Comparison of ENCODE assay signal across 31 cellular contexts in genomic region chr17:49071106-49071505, GRCh38.
A peak's percentile ranks its signal among the peaks of the same experiment; 100 is the strongest.
DNase-seq lines count a peak whose midpoint lies in the region; ATAC-seq and TF ChIP-seq lines count a peak whose summit lies in the region.
"Had no signal": no experiment of that assay in that cellular context is flagged by ENCODE, and none has a peak within 500 bp of the region (broad histone marks: within the 10 kb centered on the region; RNA-seq: fewer than 3 reads in every experiment).

No MANE protein-coding gene starts in this region.

- no peak overlapping the region for H3K27ac ChIP-seq in uterus
- H3K27ac ChIP-seq: A549, adrenal gland, foreskin keratinocyte, hepatocyte, SK-N-MC, VCaP had no signal

- TF ChIP-seq CTCF in fibroblast of mammary gland (conservative IDR thresholded peaks at IDR 0.05; ENCODE audit: control insufficient read depth, insufficient read depth, low read depth, low read length) (no peak), uterus (IDR thresholded peaks at IDR 0.05) (no peak)

- DNase-seq in A172 (ENCODE audit: low spot score): peak; percentile 20
- DNase-seq in HT1080 (ENCODE audit: low read depth): peak; percentile 29
- DNase-seq in RPMI7951 (ENCODE audit: low read depth): peak; percentile 40
- peak; percentile 11 for DNase-seq in fibroblast of mammary gland (ENCODE audit: low read depth)
- DNase-seq in uterus: no peak
- no peak for DNase-seq in left lobe of liver (ENCODE audit: low spot score)
- DNase-seq: activated CD4-positive, alpha-beta T cell treated with anti-CD3 and anti-CD28 coated beads for 48 hours; activated naive CD4-positive, alpha-beta T cell; activated T-cell treated with anti-CD3 and anti-CD28 coated beads, Interleukin-2, amount 50 U/mL, for 48 hours; adrenal gland; BE2C; COR-L47; foreskin keratinocyte; GF-D8; left ventricle myocardium superior; midbrain; natural killer cell; NCI-H2081 treated with DMSO at 0.1 percent for 48 hours; NCI-H345; NK-92 treated with Interleukin-12 subunit alpha and Interleukin-12 subunit beta, amount 100 ng/mL, for 24 hours; RPMI8226; small intestine; stimulated activated CD4-positive, alpha-beta T cell treated with anti-CD3 and anti-CD28 coated beads, Interleukin-2, amount 100 ng/mL, for 24 hours; T-helper 2 cell had no signal

- no peaks in the 10 kb centered on the region for H3K9me3 ChIP-seq in uterus
- H3K9me3 ChIP-seq: A549, adrenal gland, BE2C had no signal

- H3K27me3 ChIP-seq in uterus: no peaks in the 10 kb centered on the region
- H3K27me3 ChIP-seq: adrenal gland, foreskin keratinocyte, hepatocyte had no signal

- no peak for TF ChIP-seq POLR2A in uterus (IDR thresholded peaks at IDR 0.05)

- H3K4me3 ChIP-seq in fibroblast of mammary gland (ENCODE audit: control insufficient read depth, low read depth, low read length): no peak overlapping the region
- no peak overlapping the region for H3K4me3 ChIP-seq in uterus
- H3K4me3 ChIP-seq: A549, adrenal gland, GM23338, hepatocyte, SK-N-MC had no signal

- H3K36me3 ChIP-seq in uterus: no peaks in the 10 kb centered on the region
- H3K36me3 ChIP-seq: adrenal gland, BE2C had no signal

- intact Hi-C loops in uterus (cut with DNase I; ENCODE audit: low total_unique reads): no loop called here

- ATAC-seq in GM21737 (IDR thresholded peaks at IDR 0.05; ENCODE audit: unreplicated experiment): no peak
- ATAC-seq in HG03469 (IDR thresholded peaks at IDR 0.05; ENCODE audit: unreplicated experiment): no peak
- ATAC-seq in left lobe of liver: no peak
- ATAC-seq: A549, foreskin keratinocyte, GM23338, left ventricle myocardium superior, natural killer cell had no signal

- no peaks in the 10 kb centered on the region for H3K4me1 ChIP-seq in uterus
- H3K4me1 ChIP-seq: adrenal gland, BE2C, foreskin keratinocyte had no signal

Comparison
In these comparisons a context has a peak if more than half of its experiments do, and no peak if none do; other contexts are left out.
1. DNase-seq: peak in A172 (single experiment), HT1080 (single experiment), RPMI7951 (single experiment) and fibroblast of mammary gland (single experiment); none in uterus (0 of 2) and left lobe of liver (single experiment).